ENCODE assay signal across 8 cellular contexts in the genomic region with DNA sequence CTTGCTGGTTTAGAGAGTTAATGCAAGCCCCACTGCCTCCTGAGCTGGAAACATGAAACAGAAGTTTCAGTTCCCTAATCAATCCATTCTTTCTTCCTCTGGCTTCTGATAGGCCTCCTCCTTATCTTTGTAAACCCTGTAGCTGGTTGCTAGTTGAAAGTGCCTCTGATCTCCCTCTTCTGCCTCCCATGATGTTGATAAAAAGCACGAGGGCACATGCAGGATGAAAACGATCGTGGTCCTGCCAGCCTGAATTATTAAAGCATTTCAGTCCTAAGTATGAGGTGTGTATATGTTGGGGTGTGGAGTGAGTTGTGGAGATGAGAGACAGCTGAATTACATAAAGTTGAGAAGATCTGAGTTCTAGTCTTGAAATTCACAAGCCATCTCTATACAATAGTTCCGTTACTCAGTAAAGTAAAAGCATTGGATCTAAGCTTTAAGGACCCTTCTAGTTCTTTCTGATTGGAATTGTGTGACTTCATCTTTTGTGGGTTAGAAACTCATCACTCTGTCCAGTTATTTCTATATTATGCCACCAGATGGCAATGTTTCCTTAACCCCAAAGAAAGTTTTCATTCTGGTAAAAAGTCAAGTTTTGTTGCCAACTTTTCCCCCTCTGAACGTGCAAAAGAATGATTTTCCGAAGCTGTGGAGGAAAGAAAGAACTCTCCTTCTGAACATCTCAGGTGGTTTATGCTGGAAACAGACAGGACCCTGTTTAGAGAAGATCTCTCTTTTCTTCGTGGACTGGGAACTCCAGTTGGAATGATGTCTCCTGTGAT. TPM values are rescaled to one million over a fixed set of nuclear protein-coding genes. Genes with fewer than 3 reads are reported as not detected.
DNase-seq lines count a peak whose midpoint lies in the region; ATAC-seq and TF ChIP-seq lines count a peak whose summit lies in the region.

No MANE protein-coding gene starts in this region.

- H2AFZ ChIP-seq in DND-41 (ENCODE audit: low read depth, low read length) (no peak overlapping the region), IMR-90 (replicated peaks; ENCODE audit: low read length, poor library complexity) (peak overlapping the region; percentile 76)

- CTCF ChIA-PET in IMR-90 (lab: Yijun Ruan, JAX), result interaction anchor here (0.6 to 3.7 kb wide), 18 partner anchors 8 to 1377 kb away, joined by 3 to 21 read pairs (median 4); no protein-coding TSS in a partner anchor

- H2BK120ac ChIP-seq in IMR-90 (ENCODE audit: low read depth, low read length), result peak overlapping the region; percentile 92

- no peak overlapping the region for H3K9ac ChIP-seq in DND-41 (ENCODE audit: low read depth, low read length)
- peak overlapping the region; percentile 50 for H3K9ac ChIP-seq in IMR-90 (ENCODE audit: low read depth, low read length)

- dilution Hi-C loops in IMR-90 (cut with HindIII; ENCODE audit: low sequenced_read_pairs, unreplicated experiment), result no loop called here

- peak overlapping the region; percentile 89 for H4K5ac ChIP-seq in IMR-90 (ENCODE audit: low read depth, low read length)

- H3K27me3 ChIP-seq in DND-41 (ENCODE audit: insufficient read depth, low read length, poor library complexity) (peaks cover 15% of the 10 kb centered on the region), IMR-90 (ENCODE audit: control insufficient read depth, insufficient read depth, low read length) (peaks cover 7% of the 10 kb centered on the region), esophagus (ENCODE audit: control insufficient read depth in 1 of 2, insufficient read depth in 2 of 2, low read length in 2 of 2) (no peaks in the 10 kb centered on the region)

- H3K36me3 ChIP-seq in DND-41 (ENCODE audit: insufficient read depth, low read length), result no peaks in the 10 kb centered on the region
- H3K36me3 ChIP-seq in IMR-90 (ENCODE audit: control insufficient read depth, insufficient read depth, low read length), result no peaks in the 10 kb centered on the region
- H3K36me3 ChIP-seq in esophagus (ENCODE audit: control insufficient read depth in 2 of 2, insufficient read depth in 2 of 2, low read length in 1 of 2), result no peaks in the 10 kb centered on the region

- intact Hi-C loops in IMR-90 (cut with micrococcal nuclease), result loop anchor here (1.0 to 10.0 kb wide), 4 partner anchors 305 to 806 kb away; no protein-coding TSS in a partner anchor

- H3K9me1 ChIP-seq in IMR-90 (ENCODE audit: insufficient read depth, low read length), result no peaks in the 10 kb centered on the region

- peak overlapping the region; percentile 25 for H2AK9ac ChIP-seq in IMR-90 (replicated peaks; ENCODE audit: low read depth, low read length, poor library complexity)

- H2BK20ac ChIP-seq in IMR-90 (ENCODE audit: low read depth, low read length), result peak overlapping the region; percentile 92

- peak overlapping the region; percentile 81; the same call in 1 of the 2 replicates for H2AK5ac ChIP-seq in IMR-90 (ENCODE audit: low read depth, low read length)

- no peak overlapping the region for H3K27ac ChIP-seq in DND-41 (ENCODE audit: low read length)
- no peak overlapping the region for H3K27ac ChIP-seq in IMR-90 (ENCODE audit: insufficient read depth, low read length)
- H3K27ac ChIP-seq in esophagus (ENCODE audit: low read depth in 2 of 2, low read length in 1 of 2), result peak overlapping the region; percentile 77 to 85

- H2BK15ac ChIP-seq in IMR-90 (ENCODE audit: low read depth, low read length), result peak overlapping the region; percentile 75; the same call in 2 of the 3 replicates

- peak overlapping the region; percentile 69; the same call in 1 of the 2 replicates for H3K23ac ChIP-seq in IMR-90 (ENCODE audit: low read depth, low read length)

- no peaks in the 10 kb centered on the region for H3K36me3 Mint-ChIP-seq in naive B cell
- H3K36me3 Mint-ChIP-seq in activated naive CD8-positive, alpha-beta T cell treated with anti-CD3 and anti-CD28 coated beads, Interleukin-2, amount 50 U/mL, for 24 hours (ENCODE audit: low read depth), result no peaks in the 10 kb centered on the region

- H3K4me1 Mint-ChIP-seq in naive B cell, result peaks cover 11 to 24% (median 21%) of the 10 kb centered on the region in 3 donors
- peaks cover 4% of the 10 kb centered on the region for H3K4me1 Mint-ChIP-seq in activated naive CD8-positive, alpha-beta T cell treated with anti-CD3 and anti-CD28 coated beads, Interleukin-2, amount 50 U/mL, for 24 hours

- peak overlapping the region; percentile 67 for H4K91ac ChIP-seq in IMR-90 (ENCODE audit: insufficient read depth, low read depth, low read length)

- H3K27me3 Mint-ChIP-seq in naive B cell, result peaks cover 7 to 18% (median 9%) of the 10 kb centered on the region in 3 donors
- peaks cover 26% of the 10 kb centered on the region for H3K27me3 Mint-ChIP-seq in activated naive CD8-positive, alpha-beta T cell treated with anti-CD3 and anti-CD28 coated beads, Interleukin-2, amount 50 U/mL, for 24 hours

- H2BK5ac ChIP-seq in IMR-90 (ENCODE audit: low read depth, low read length, poor library complexity, severe bottlenecking), result peak overlapping the region; percentile 62

- H3K4me2 ChIP-seq in DND-41 (ENCODE audit: insufficient read depth, low read length) (no peak overlapping the region), IMR-90 (ENCODE audit: low read depth, low read length) (peak overlapping the region; percentile 78)

- peak overlapping the region; percentile 71 for H3K18ac ChIP-seq in IMR-90 (ENCODE audit: low read depth, low read length)

- H4K20me1 ChIP-seq in DND-41 (ENCODE audit: insufficient read depth, low read length) (no peaks in the 10 kb centered on the region), IMR-90 (ENCODE audit: insufficient read depth, low read length) (no peaks in the 10 kb centered on the region)

- BruUV-seq in IMR-90 (replicated peaks; lab: Mats Ljungman, UMichigan), result no TSS peak

- H3K4me1 ChIP-seq in DND-41 (ENCODE audit: insufficient read depth, low read length) (no peaks in the 10 kb centered on the region), IMR-90 (ENCODE audit: control insufficient read depth, insufficient read depth, low read length) (peaks cover 4% of the 10 kb centered on the region), esophagus (ENCODE audit: control insufficient read depth in 2 of 2, insufficient read depth in 2 of 2, low read length in 1 of 2) (peaks cover 0 to 10% of the 10 kb centered on the region in 2 donors)

- peak overlapping the region; percentile 53 to 79 for H4K8ac ChIP-seq in IMR-90 (ENCODE audit: low read depth in 2 of 2, low read length in 2 of 2)

- DNase-seq in DND-41 (no peak), IMR-90 (peak; percentile 71), SIG-M5 treated with dmso at 0.1 percent for 504 hours (lab: John Stamatoyannopoulos, UW; ENCODE audit: unreplicated experiment) (peak; percentile 84), naive B cell (peak; percentile 56)
- DNase-seq in stimulated activated naive CD4-positive, alpha-beta T cell treated with Interleukin-2 at 50 U/mL for 16 hours (lab: John Stamatoyannopoulos, UW), result no peak
- DNase-seq in activated naive CD8-positive, alpha-beta T cell treated with anti-CD3 and anti-CD28 coated beads, Interleukin-2, amount 50 U/mL, for 24 hours, result no peak

- POLR2A ChIA-PET in IMR-90 (lab: Charles Lee; ENCODE audit: unreplicated experiment), result no interaction called here

- 50% methylated on average over 1 of the region's 7 CpGs; no CpG with 5 or more reads in 1 of the 2 experiments for WGBS in IMR-90 (ENCODE audit: extremely low coverage in 2 of 2, insufficient read length in 1 of 2), 2 experiments
- 5 to 6% methylated on average over 7 of the region's 7 CpGs for WGBS in esophagus, 2 donors

- H3K4ac ChIP-seq in IMR-90 (ENCODE audit: low read depth, low read length), result peak overlapping the region; percentile 81

- peak; percentile 45; the same call in 2 of the 3 replicates for ATAC-seq in DND-41 (ENCODE audit: insufficient read depth, low read depth)
- ATAC-seq in GM21367 (IDR thresholded peaks at IDR 0.05; ENCODE audit: unreplicated experiment), result peak; percentile 72
- peak; percentile 94 for ATAC-seq in IMR-90 (ENCODE audit: low read depth)
- peak; percentile 97 to 98 for ATAC-seq in naive B cell (ENCODE audit: low read depth in 2 of 2)
- ATAC-seq in activated naive CD8-positive, alpha-beta T cell treated with anti-CD3 and anti-CD28 coated beads, Interleukin-2, amount 50 U/mL, for 24 hours, result no peak

- no peaks in the 10 kb centered on the region for H3K79me2 ChIP-seq in DND-41 (ENCODE audit: insufficient read depth, low read length)

- in situ Hi-C loops in IMR-90 (cut with MboI; ENCODE audit: low sequenced_read_pairs), result loop anchor here (5.0 to 25.0 kb wide), 3 partner anchors 306 to 826 kb away; no protein-coding TSS in a partner anchor

- H3K56ac ChIP-seq in IMR-90 (ENCODE audit: extremely low read depth, insufficient read depth, low read length), result 0 out of 2 replicates have a peak overlapping the region, but pooled peaks have one; percentile 54

- peak overlapping the region; percentile 86 for H3K14ac ChIP-seq in IMR-90 (replicated peaks; ENCODE audit: low read depth, low read length)

- no peak for TF ChIP-seq POLR2A in IMR-90 (IDR thresholded peaks at IDR 0.05; ENCODE audit: low read depth, low read length)

- peak; percentile 91 for TF ChIP-seq RAD21 in IMR-90 (IDR thresholded peaks at IDR 0.05; ENCODE audit: low read length)

- H3K79me1 ChIP-seq in IMR-90 (ENCODE audit: low read depth in 1 of 2, low read length in 2 of 2), result no peaks in the 10 kb centered on the region

- H3K9me3 Mint-ChIP-seq in naive B cell, result no peaks in the 10 kb centered on the region
- H3K9me3 Mint-ChIP-seq in activated naive CD8-positive, alpha-beta T cell treated with anti-CD3 and anti-CD28 coated beads, Interleukin-2, amount 50 U/mL, for 24 hours, result no peaks in the 10 kb centered on the region

- peak overlapping the region in 1 of 8 donors; percentile 14 for H3K4me3 Mint-ChIP-seq in naive B cell
- H3K4me3 Mint-ChIP-seq in activated naive CD8-positive, alpha-beta T cell treated with anti-CD3 and anti-CD28 coated beads, Interleukin-2, amount 50 U/mL, for 24 hours, result no peak overlapping the region

- H3K9me3 ChIP-seq in DND-41 (ENCODE audit: insufficient read depth, low read length, severe bottlenecking) (no peaks in the 10 kb centered on the region), IMR-90 (ENCODE audit: control insufficient read depth, insufficient read depth, low read length) (no peaks in the 10 kb centered on the region), esophagus (ENCODE audit: control insufficient read depth in 2 of 2, insufficient read depth in 1 of 2, low read depth in 1 of 2, low read length in 1 of 2) (no peaks in the 10 kb centered on the region)

- peak; percentile 70 for TF ChIP-seq CTCF in DND-41 (IDR thresholded peaks at IDR 0.05; ENCODE audit: borderline replicate concordance, extremely low read depth, low read length, poor library complexity, severe bottlenecking)
- TF ChIP-seq CTCF in IMR-90 (conservative IDR thresholded peaks at IDR 0.05; ENCODE audit: low read depth, low read length), result peak; percentile 79

- peak overlapping the region; percentile 12 to 95 (median 16) for H3K27ac Mint-ChIP-seq in naive B cell
- no peak overlapping the region for H3K27ac Mint-ChIP-seq in activated naive CD8-positive, alpha-beta T cell treated with anti-CD3 and anti-CD28 coated beads, Interleukin-2, amount 50 U/mL, for 24 hours

- H3K4me3 ChIP-seq in DND-41 (ENCODE audit: low read depth in 1 of 2, low read length in 2 of 2), result no peak overlapping the region
- no peak overlapping the region for H3K4me3 ChIP-seq in IMR-90 (ENCODE audit: insufficient read depth, low read depth, low read length)
- H3K4me3 ChIP-seq in esophagus (ENCODE audit: low read depth in 1 of 2, low read length in 2 of 2), result no peak overlapping the region

RNA-seq across cellular contexts. Expression of gene EHF, which starts 34.8 kb away (rescaled TPM):
- total RNA-seq in IMR-90 (2012; rRNA removed), result under 0.01 TPM in 1 of 2 replicates, not detected in the other
- polyA plus RNA-seq in IMR-90 (2012; rRNA removed) (not detected in 2 replicates), esophagus (100 to 1,000 TPM; 115 to 121 TPM), naive B cell (ENCODE audit: low read depth in 6 of 6) (not detected)
- polyA plus RNA-seq in IMR-90 (2012; cell fraction: cytosol; rRNA removed), result not detected in 2 replicates
- polyA plus RNA-seq in IMR-90 (2012; cell fraction: nucleus; rRNA removed; ENCODE audit: low replicate concordance), result not detected in 2 replicates

Comparison
In these comparisons a context has a peak if more than half of its experiments do, and no peak if none do; other contexts are left out.
1. DNase-seq: peak in IMR-90 (single experiment), SIG-M5 treated with dmso at 0.1 percent for 504 hours (single experiment) and naive B cell (single experiment); none in DND-41 (single experiment), stimulated activated naive CD4-positive, alpha-beta T cell treated with Interleukin-2 at 50 U/mL for 16 hours (single experiment) and activated naive CD8-positive, alpha-beta T cell treated with anti-CD3 and anti-CD28 coated beads, Interleukin-2, amount 50 U/mL, for 24 hours (single experiment).
2. H3K27ac ChIP-seq: peak in esophagus (2 of 2); none in DND-41 (single experiment) and IMR-90 (single experiment).
3. RNA of gene EHF, which starts 34.8 kb away (polyA plus RNA-seq): 115 to 121 TPM in esophagus; not detected in IMR-90 and not detected in naive B cell; every median in the first group is over 100 times any median in the second.